1 cellular context compared by ENCODE assay signal in the genomic region with DNA sequence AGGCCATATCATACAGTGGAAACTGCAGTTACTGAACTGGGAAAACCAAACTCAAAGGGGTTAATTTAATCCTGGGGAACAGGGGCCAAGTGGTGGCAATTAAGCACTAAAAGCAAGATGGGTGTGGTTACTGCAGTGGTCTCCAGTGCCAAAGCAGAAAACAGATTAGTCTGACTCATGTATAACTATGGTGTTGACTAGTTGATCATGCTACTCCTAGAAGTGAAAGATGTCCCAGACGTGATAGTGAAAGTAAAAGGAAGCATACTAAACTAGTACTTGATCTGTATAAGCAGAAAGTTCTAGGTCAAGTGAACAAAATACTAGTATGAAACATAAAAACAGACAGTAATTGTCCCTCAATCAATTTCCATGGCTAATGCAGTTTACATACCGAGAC.
TF ChIP-seq lines count a peak whose summit lies in the region.

No MANE protein-coding gene starts in this region.

TF ChIP-seq in SK-N-SH, 30 proteins besides CTCF, POLR2A, EP300 and RAD21 (continued from another document):
- TF ChIP-seq, protein P1, sequence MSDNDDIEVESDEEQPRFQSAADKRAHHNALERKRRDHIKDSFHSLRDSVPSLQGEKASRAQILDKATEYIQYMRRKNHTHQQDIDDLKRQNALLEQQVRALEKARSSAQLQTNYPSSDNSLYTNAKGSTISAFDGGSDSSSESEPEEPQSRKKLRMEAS (IDR thresholded peaks at IDR 0.05; ENCODE audit: low read depth): no peak
- TF ChIP-seq ELF1 (IDR thresholded peaks at IDR 0.05): no peak
- TF ChIP-seq JUND (IDR thresholded peaks at IDR 0.05): no peak
